In genomic region chr11:48043998-48044512, GRCh38 we compare ENCODE assay signal across 13 cellular contexts.
A peak's percentile ranks its signal among the peaks of the same experiment; 100 is the strongest.
DNase-seq lines count a peak whose midpoint lies in the region; ATAC-seq and TF ChIP-seq lines count a peak whose summit lies in the region.
"Had no signal": no experiment of that assay in that cellular context is flagged by ENCODE, and none has a peak within 500 bp of the region (broad histone marks: within the 10 kb centered on the region; RNA-seq: fewer than 3 reads in every experiment).

No MANE protein-coding gene starts in this region.

- H3K9me2 ChIP-seq in SU-DHL-6 (replicated peaks; ENCODE audit: insufficient read depth, low read length), result no peaks in the 10 kb centered on the region

- H3K4me1 Mint-ChIP-seq in stimulated activated naive CD8-positive, alpha-beta T cell treated with anti-CD3 and anti-CD28 coated beads, Interleukin-15, Interleukin-2, amounts not matched to agents 100 ng/mL and 50 ng/mL, for 24 hours (ENCODE audit: low read depth), result peaks cover 60% of the 10 kb centered on the region
- peaks cover 46 to 81% (median 77%) of the 10 kb centered on the region in 7 donors for H3K4me1 Mint-ChIP-seq in naive thymus-derived CD4-positive, alpha-beta T cell

- CTCF ChIA-PET in naive thymus-derived CD4-positive, alpha-beta T cell (lab: Charles Lee), result interaction anchor here (0.6 to 2.1 kb wide), 5 partner anchors 10 to 64 kb away, joined by 3 to 11 read pairs (median 3); no protein-coding TSS in a partner anchor

- intact Hi-C loops in naive thymus-derived CD4-positive, alpha-beta T cell (cut with micrococcal nuclease), result loop anchor here (1.0 to 5.0 kb wide), 5 partner anchors 9 to 64 kb away; partner anchors contain the start of gene PTPRJ (in 1 of the 2)

- peaks cover 5% of the 10 kb centered on the region for H3K36me3 Mint-ChIP-seq in stimulated activated naive CD8-positive, alpha-beta T cell treated with anti-CD3 and anti-CD28 coated beads, Interleukin-15, Interleukin-2, amounts not matched to agents 100 ng/mL and 50 ng/mL, for 24 hours (ENCODE audit: low read depth)
- peaks cover 0 to 31% (median 5%) of the 10 kb centered on the region in 5 donors for H3K36me3 Mint-ChIP-seq in naive thymus-derived CD4-positive, alpha-beta T cell

- no peak overlapping the region for H3K4me3 ChIP-seq in SU-DHL-6 (ENCODE audit: insufficient read depth, low read length, poor library complexity, severe bottlenecking)
- no peak overlapping the region for H3K4me3 ChIP-seq in naive thymus-derived CD4-positive, alpha-beta T cell (ENCODE audit: low read length)

- peak overlapping the region; percentile 31; the same call in 1 of the 2 replicates for H3K27ac ChIP-seq in SU-DHL-6 (ENCODE audit: low read depth, low read length)
- H3K27ac ChIP-seq in naive thymus-derived CD4-positive, alpha-beta T cell (ENCODE audit: low read depth, low read length), result peak overlapping the region; percentile 59

- no peak overlapping the region for H3K9ac ChIP-seq in SU-DHL-6 (ENCODE audit: low read length)

- peaks cover 14 to 29% of the 10 kb centered on the region in 2 donors for H3K4me1 ChIP-seq in naive thymus-derived CD4-positive, alpha-beta T cell (ENCODE audit: control insufficient read depth in 2 of 2, insufficient read depth in 2 of 2, low read length in 2 of 2)

- no peaks in the 10 kb centered on the region for H3K27me3 ChIP-seq in SU-DHL-6 (ENCODE audit: low read length)
- H3K27me3 ChIP-seq in naive thymus-derived CD4-positive, alpha-beta T cell (ENCODE audit: control insufficient read depth in 2 of 2, insufficient read depth in 2 of 2, low read length in 2 of 2), result no peaks in the 10 kb centered on the region

- H3F3A ChIP-seq in SU-DHL-6 (ENCODE audit: insufficient read depth), result 0 out of 2 replicates have a peak, but pooled peaks cover 3% of the 10 kb centered on the region

- no peak overlapping the region for H2AFZ ChIP-seq in SU-DHL-6 (ENCODE audit: low read depth, low read length, severe bottlenecking)

- no peaks in the 10 kb centered on the region for H3K9me3 ChIP-seq in SU-DHL-6 (ENCODE audit: insufficient read depth, low read length)
- no peaks in the 10 kb centered on the region for H3K9me3 ChIP-seq in naive thymus-derived CD4-positive, alpha-beta T cell (ENCODE audit: control insufficient read depth in 2 of 3, low read length in 3 of 3)

- no peak for TF ChIP-seq CTCF in SU-DHL-6 (IDR thresholded peaks at IDR 0.05; ENCODE audit: insufficient read depth, low read length, poor library complexity, severe bottlenecking)

- no peak for DNase-seq in stimulated activated naive CD8-positive, alpha-beta T cell treated with anti-CD3 and anti-CD28 coated beads, Interleukin-15, Interleukin-2, amounts not matched to agents 100 U/mL and 50 U/mL, for 24 hours
- DNase-seq in naive thymus-derived CD4-positive, alpha-beta T cell, result no peak
- DNase-seq in NCI-H524 (lab: John Stamatoyannopoulos, UW), result no peak
- no peak for DNase-seq in NCI-H187 (lab: John Stamatoyannopoulos, UW)
- DNase-seq: GF-D8; MM.1S; NCI-H2227 treated with DMSO at 0.1 percent for 48 hours; stimulated activated CD8-positive, alpha-beta memory T cell treated with anti-CD3 and anti-CD28 coated beads, Interleukin-4, amount 100 ng/mL, for 48 hours had no signal

- peak overlapping the region; percentile 18 for H3K27ac Mint-ChIP-seq in stimulated activated naive CD8-positive, alpha-beta T cell treated with anti-CD3 and anti-CD28 coated beads, Interleukin-15, Interleukin-2, amounts not matched to agents 100 ng/mL and 50 ng/mL, for 24 hours
- H3K27ac Mint-ChIP-seq in naive thymus-derived CD4-positive, alpha-beta T cell, result peak overlapping the region; percentile 67 to 91 (median 84)

- peak overlapping the region; percentile 46 for H3K4me2 ChIP-seq in SU-DHL-6 (ENCODE audit: low read depth, low read length, poor library complexity, severe bottlenecking)

- H3K9me3 Mint-ChIP-seq in stimulated activated naive CD8-positive, alpha-beta T cell treated with anti-CD3 and anti-CD28 coated beads, Interleukin-15, Interleukin-2, amounts not matched to agents 100 ng/mL and 50 ng/mL, for 24 hours, result no peaks in the 10 kb centered on the region
- no peaks in the 10 kb centered on the region for H3K9me3 Mint-ChIP-seq in naive thymus-derived CD4-positive, alpha-beta T cell
- H3K9me3 Mint-ChIP-seq: brain had no signal

- H3K27me3 Mint-ChIP-seq in stimulated activated naive CD8-positive, alpha-beta T cell treated with anti-CD3 and anti-CD28 coated beads, Interleukin-15, Interleukin-2, amounts not matched to agents 100 ng/mL and 50 ng/mL, for 24 hours, result no peaks in the 10 kb centered on the region
- no peaks in the 10 kb centered on the region for H3K27me3 Mint-ChIP-seq in naive thymus-derived CD4-positive, alpha-beta T cell
- H3K27me3 Mint-ChIP-seq: brain had no signal

- no peak for ATAC-seq in stimulated activated naive CD8-positive, alpha-beta T cell treated with anti-CD3 and anti-CD28 coated beads, Interleukin-15, Interleukin-2, amounts not matched to agents 100 U/mL and 50 U/mL, for 24 hours
- peak; percentile 17 for ATAC-seq in naive thymus-derived CD4-positive, alpha-beta T cell
- no peak for ATAC-seq in HG03045 (IDR thresholded peaks at IDR 0.05; ENCODE audit: unreplicated experiment)
- ATAC-seq in HG03432 (IDR thresholded peaks at IDR 0.05; ENCODE audit: unreplicated experiment), result no peak

- POLR2A ChIA-PET in naive thymus-derived CD4-positive, alpha-beta T cell (lab: Charles Lee), result interaction anchor here (0.7 to 3.0 kb wide), 12 partner anchors 8 to 276 kb away, joined by 3 to 21 read pairs (median 4); no protein-coding TSS in a partner anchor

- no peak overlapping the region for H3K4me3 Mint-ChIP-seq in stimulated activated naive CD8-positive, alpha-beta T cell treated with anti-CD3 and anti-CD28 coated beads, Interleukin-15, Interleukin-2, amounts not matched to agents 100 ng/mL and 50 ng/mL, for 24 hours
- H3K4me3 Mint-ChIP-seq in naive thymus-derived CD4-positive, alpha-beta T cell, result peak overlapping the region; percentile 44 to 82 (median 67)
- H3K4me3 Mint-ChIP-seq: brain had no signal

- no peaks in the 10 kb centered on the region for H3K79me2 ChIP-seq in SU-DHL-6 (ENCODE audit: insufficient read depth, low read length)

- H3K36me3 ChIP-seq in SU-DHL-6 (ENCODE audit: low read length), result no peaks in the 10 kb centered on the region
- H3K36me3 ChIP-seq in naive thymus-derived CD4-positive, alpha-beta T cell (ENCODE audit: control insufficient read depth in 2 of 3, insufficient read depth in 3 of 3, low read length in 3 of 3), result no peaks in the 10 kb centered on the region

- no peaks in the 10 kb centered on the region for H4K20me1 ChIP-seq in SU-DHL-6 (ENCODE audit: low read depth, low read length)
